Comparison of ENCODE assay signal across 8 cellular contexts in the genomic region with DNA sequence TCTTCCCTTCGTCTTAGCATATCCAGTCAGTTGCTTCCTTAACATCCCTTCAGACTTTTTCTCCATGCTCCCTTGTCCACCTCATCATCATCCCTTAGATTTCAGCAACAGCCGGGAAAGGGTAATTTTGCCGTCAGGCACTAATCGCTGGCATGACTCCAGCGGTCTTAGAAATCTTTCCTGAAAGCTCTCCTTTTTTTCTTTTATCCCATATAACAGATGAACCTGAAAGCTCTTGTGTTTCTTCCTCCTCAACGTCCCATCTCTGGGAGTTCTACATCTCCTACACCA. TPM values are rescaled to one million over a fixed set of nuclear protein-coding genes. Genes with fewer than 3 reads are reported as not detected.
DNase-seq lines count a peak whose midpoint lies in the region; ATAC-seq, FAIRE-seq and TF ChIP-seq lines count a peak whose summit lies in the region.

No MANE protein-coding gene starts in this region.

- H3K4me2 ChIP-seq in keratinocyte (ENCODE audit: control insufficient read depth, extremely low read depth, insufficient read depth, low read depth, low read length) = peak overlapping the region; percentile 100

- H3K27ac Mint-ChIP-seq in effector memory CD8-positive, alpha-beta T cell = no peak overlapping the region

- H3K4me3 ChIP-seq in WI38 (ENCODE audit: low read depth, low read length) (peak overlapping the region; percentile 61), keratinocyte (ENCODE audit: control insufficient read depth in 2 of 3, extremely low read depth in 1 of 3, insufficient read depth in 2 of 3, low read depth in 1 of 3, low read length in 3 of 3) (peak overlapping the region; percentile 53 to 88 (median 61)), thyroid gland (replicated peaks in 1 of 3) (peak overlapping the region in 2 of 3 donors; percentile 31 to 46)

- DNase-seq in NCI-H2227 (lab: John Stamatoyannopoulos, UW; ENCODE audit: unreplicated experiment) = peak; percentile 54
- DNase-seq in NCI-H2227 treated with DMSO at 0.1 percent for 48 hours (lab: John Stamatoyannopoulos, UW) = no peak
- DNase-seq in keratinocyte (ENCODE audit: low read depth, low spot score) = no peak
- DNase-seq in thyroid gland = peak; percentile 46 to 49
- no peak for DNase-seq in effector memory CD8-positive, alpha-beta T cell
- DNase-seq in H54 (ENCODE audit: insufficient read length, low spot score) = no peak

- peak overlapping the region; percentile 94 for H2AFZ ChIP-seq in keratinocyte (ENCODE audit: control insufficient read depth, low read length)

- H3K4me3 Mint-ChIP-seq in effector memory CD8-positive, alpha-beta T cell = no peak overlapping the region

- H3K4me1 ChIP-seq in keratinocyte (ENCODE audit: control insufficient read depth, extremely low read depth, insufficient read depth, low read length) = peaks cover 20% of the 10 kb centered on the region
- H3K4me1 ChIP-seq in thyroid gland = peaks cover 20 to 23% of the 10 kb centered on the region in 2 donors

- FAIRE-seq in keratinocyte (lab: Jason Lieb, UNC) (no peak), H54 (lab: Jason Lieb, UNC) (no peak)

- H3K9ac ChIP-seq in keratinocyte (ENCODE audit: control insufficient read depth, extremely low read depth, insufficient read depth, low read length) = peak overlapping the region; percentile 92

- H3K9me3 ChIP-seq in keratinocyte (ENCODE audit: control insufficient read depth, low read depth, low read length) (no peaks in the 10 kb centered on the region), thyroid gland (no peaks in the 10 kb centered on the region)

- TF ChIP-seq CTCF in WI38 (IDR thresholded peaks at IDR 0.05; ENCODE audit: low read depth, low read length) (no peak), keratinocyte (optimal IDR thresholded peaks at IDR 0.05 in 1 of 3, IDR thresholded peaks at IDR 0.05 in 1 of 3, conservative IDR thresholded peaks at IDR 0.05 in 1 of 3; ENCODE audit: extremely low read depth in 1 of 3, insufficient read depth in 2 of 3, low read length in 3 of 3) (no peak), thyroid gland (IDR thresholded peaks at IDR 0.05) (no peak)

- H3K9me1 ChIP-seq in keratinocyte (ENCODE audit: control insufficient read depth, extremely low read depth, insufficient read depth, low read length) = no peaks in the 10 kb centered on the region

- WGBS in thyroid gland, 2 donors = 8 to 12% methylated on average over 6 of the region's 6 CpGs

- intact Hi-C loops in thyroid gland (cut with DNase I) = no loop called here

- peaks cover 0 to 1% of the 10 kb centered on the region in 2 donors for H3K27me3 Mint-ChIP-seq in effector memory CD8-positive, alpha-beta T cell

- H3K36me3 ChIP-seq in keratinocyte (ENCODE audit: control insufficient read depth in 2 of 2, extremely low read depth in 1 of 2, insufficient read depth in 2 of 2, low read length in 2 of 2) (no peaks in the 10 kb centered on the region), thyroid gland (no peaks in the 10 kb centered on the region)

- H3K27me3 ChIP-seq in keratinocyte (ENCODE audit: control insufficient read depth, extremely low read depth, insufficient read depth, low read length) (no peaks in the 10 kb centered on the region), thyroid gland (no peaks in the 10 kb centered on the region)

- H3K9me3 Mint-ChIP-seq in effector memory CD8-positive, alpha-beta T cell = no peaks in the 10 kb centered on the region

- dilution Hi-C loops in keratinocyte (cut with MboI; ENCODE audit: extremely low pct_ligation_motif_present, low sequenced_read_pairs) = no loop called here

- ATAC-seq in effector memory CD8-positive, alpha-beta T cell (replicated peaks) = no peak
- ATAC-seq in GM18517 (IDR thresholded peaks at IDR 0.05; ENCODE audit: unreplicated experiment) = no peak

- no peaks in the 10 kb centered on the region for H3K36me3 Mint-ChIP-seq in effector memory CD8-positive, alpha-beta T cell (ENCODE audit: insufficient read depth)

- H4K20me1 ChIP-seq in keratinocyte (ENCODE audit: control insufficient read depth, extremely low read depth, insufficient read depth, low read length) = no peaks in the 10 kb centered on the region

- H3K79me2 ChIP-seq in keratinocyte (ENCODE audit: control insufficient read depth, insufficient read depth, low read length) = no peaks in the 10 kb centered on the region

- no peak for TF ChIP-seq POLR2A in thyroid gland (IDR thresholded peaks at IDR 0.05)
- no peak for TF ChIP-seq POLR2A in H54 (IDR thresholded peaks at IDR 0.05; ENCODE audit: low read depth, low read length)

- no peaks in the 10 kb centered on the region for H3K4me1 Mint-ChIP-seq in effector memory CD8-positive, alpha-beta T cell (ENCODE audit: low read depth in 2 of 2)

- H3K27ac ChIP-seq in keratinocyte (ENCODE audit: control insufficient read depth, insufficient read depth, low read length) (peak overlapping the region; percentile 98), thyroid gland (peak overlapping the region; percentile 97 to 100 (median 100))

RNA-seq across cellular contexts. Expression of a gene that starts 10.4 kb away (rescaled TPM):
- 9.5 to 15.4 TPM (median 13.8 TPM) in 3 replicates for polyA plus RNA-seq in keratinocyte
- 8.4 TPM for polyA plus RNA-seq in keratinocyte (2011; ENCODE audit: low read depth)
- 8.7 and 15.9 TPM in 2 replicates for polyA plus RNA-seq in keratinocyte (2011; cell fraction: cytosol; rRNA removed)
- polyA plus RNA-seq in keratinocyte (2011; cell fraction: nucleus; rRNA removed) = 10.7 and 13.0 TPM in 2 replicates
- 9.5 and 17.6 TPM in 2 replicates for polyA plus RNA-seq in keratinocyte (2012; ENCODE audit: low replicate concordance)
- polyA minus RNA-seq in keratinocyte = 1.9 to 2.2 TPM in 2 of 3 replicates, not detected in the other
- 5.0 TPM for polyA minus RNA-seq in keratinocyte (2011; cell fraction: cytosol; rRNA and poly(A)+ RNA removed)
- 2.6 and 3.3 TPM in 2 replicates for polyA minus RNA-seq in keratinocyte (2011; cell fraction: nucleus; rRNA and poly(A)+ RNA removed)
- 10 to 100 TPM; 23.5 to 55.8 (median 31.6) TPM for total RNA-seq in thyroid gland

RNA-seq across cellular contexts. Expression of a gene that starts 28.7 kb away (rescaled TPM):
- polyA plus RNA-seq in keratinocyte = 0.10 to 0.71 TPM (median 0.28 TPM) in 3 replicates
- 0.06 TPM for polyA plus RNA-seq in keratinocyte (2011; ENCODE audit: low read depth)
- 0.10 and 0.14 TPM in 2 replicates for polyA plus RNA-seq in keratinocyte (2011; cell fraction: cytosol; rRNA removed)
- 0.46 and 0.79 TPM in 2 replicates for polyA plus RNA-seq in keratinocyte (2011; cell fraction: nucleus; rRNA removed)
- polyA plus RNA-seq in keratinocyte (2012; ENCODE audit: low replicate concordance) = 0.11 and 0.63 TPM in 2 replicates
- 0.51 to 2.5 TPM (median 0.56 TPM) in 3 replicates for polyA minus RNA-seq in keratinocyte
- not detected for polyA minus RNA-seq in keratinocyte (2011; cell fraction: cytosol; rRNA and poly(A)+ RNA removed)
- polyA minus RNA-seq in keratinocyte (2011; cell fraction: nucleus; rRNA and poly(A)+ RNA removed) = 0.32 and 0.62 TPM in 2 replicates
- total RNA-seq in thyroid gland = 1 to 10 TPM; 3.0 to 5.9 (median 4.0) TPM

RNA-seq across cellular contexts. Expression of a gene that starts 38.7 kb away (rescaled TPM):
- polyA plus RNA-seq in keratinocyte = 16.9 to 59.9 TPM (median 35.4 TPM) in 3 replicates
- polyA plus RNA-seq in keratinocyte (2011; ENCODE audit: low read depth) = 18.5 TPM
- 42.4 and 79.1 TPM in 2 replicates for polyA plus RNA-seq in keratinocyte (2011; cell fraction: cytosol; rRNA removed)
- polyA plus RNA-seq in keratinocyte (2011; cell fraction: nucleus; rRNA removed) = 50.5 and 54.5 TPM in 2 replicates
- polyA plus RNA-seq in keratinocyte (2012; ENCODE audit: low replicate concordance) = 54.5 and 67.2 TPM in 2 replicates
- 25.1 to 76.6 TPM (median 46.5 TPM) in 3 replicates for polyA minus RNA-seq in keratinocyte
- polyA minus RNA-seq in keratinocyte (2011; cell fraction: cytosol; rRNA and poly(A)+ RNA removed) = 45.7 TPM
- 23.6 and 53.8 TPM in 2 replicates for polyA minus RNA-seq in keratinocyte (2011; cell fraction: nucleus; rRNA and poly(A)+ RNA removed)
- 10 to 100 TPM; 10.2 to 17.9 (median 12.4) TPM for total RNA-seq in thyroid gland

RNA-seq across cellular contexts. Expression of a gene that starts 47.7 kb away (rescaled TPM):
- 11.8 to 15.6 TPM (median 12.8 TPM) in 3 replicates for polyA plus RNA-seq in keratinocyte
- polyA plus RNA-seq in keratinocyte (2011; ENCODE audit: low read depth) = 1.4 TPM
- polyA plus RNA-seq in keratinocyte (2011; cell fraction: cytosol; rRNA removed) = 7.1 and 7.8 TPM in 2 replicates
- polyA plus RNA-seq in keratinocyte (2011; cell fraction: nucleus; rRNA removed) = 26.5 and 30.7 TPM in 2 replicates
- polyA plus RNA-seq in keratinocyte (2012; ENCODE audit: low replicate concordance) = 4.6 and 7.2 TPM in 2 replicates
- 16.3 to 21.6 TPM (median 21.5 TPM) in 3 replicates for polyA minus RNA-seq in keratinocyte
- 4.2 TPM for polyA minus RNA-seq in keratinocyte (2011; cell fraction: cytosol; rRNA and poly(A)+ RNA removed)
- 9.0 and 14.4 TPM in 2 replicates for polyA minus RNA-seq in keratinocyte (2011; cell fraction: nucleus; rRNA and poly(A)+ RNA removed)
- total RNA-seq in thyroid gland = 1 to 10 TPM; 2.0 to 8.6 (median 5.6) TPM

Comparison
In these comparisons a context has a peak if more than half of its experiments do, and no peak if none do; other contexts are left out.
1. DNase-seq: peak in NCI-H2227 (single experiment) and thyroid gland (2 of 2); none in NCI-H2227 treated with DMSO at 0.1 percent for 48 hours (single experiment), keratinocyte (single experiment), effector memory CD8-positive, alpha-beta T cell (0 of 3) and H54 (single experiment).
2. Peak in every context shown above with its lines, with median percentiles within 50 percentile points of each other: H3K4me3 ChIP-seq.